10 cellular contexts compared by ENCODE assay signal in the genomic region with DNA sequence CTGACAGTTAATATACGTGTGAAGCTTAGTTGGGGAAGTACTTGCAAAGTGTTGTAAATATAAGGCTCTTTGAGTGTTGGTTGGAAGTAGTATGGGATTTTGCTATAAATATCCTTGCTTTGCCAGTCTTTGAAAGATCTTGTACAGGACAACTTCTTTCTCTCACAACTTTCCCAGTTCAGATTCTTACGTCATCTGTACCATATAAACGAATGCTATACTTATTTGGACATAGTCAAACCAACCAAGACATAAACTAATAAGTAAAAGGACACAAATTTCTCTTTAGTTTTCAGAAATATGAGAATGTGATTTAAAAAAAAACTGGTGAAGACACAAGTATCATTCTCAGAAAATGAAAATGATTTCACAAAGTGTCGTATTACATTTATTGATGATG.
"Had no signal": no experiment of that assay in that cellular context is flagged by ENCODE, and none has a peak within 500 bp of the region (broad histone marks: within the 10 kb centered on the region; RNA-seq: fewer than 3 reads in every experiment).

No MANE protein-coding gene starts in this region.

- H3K4me1 ChIP-seq: HAP-1 had no signal

- H2AFZ ChIP-seq: GM23338 had no signal

- H3K36me3 ChIP-seq: HAP-1 had no signal

- H3K9me3 ChIP-seq: HAP-1 had no signal

- FAIRE-seq: H1, K562 had no signal

- H3K27ac ChIP-seq: HL-60 had no signal

- H3K4me3 ChIP-seq: GM23338, HAP-1, K562 had no signal

- H3K4me2 ChIP-seq: GM23338 had no signal

- ATAC-seq: GM23338, HCT116, K562 had no signal

- DNase-seq: H7, HFFc6, IMR-90, KG1 had no signal
